In the genomic region with DNA sequence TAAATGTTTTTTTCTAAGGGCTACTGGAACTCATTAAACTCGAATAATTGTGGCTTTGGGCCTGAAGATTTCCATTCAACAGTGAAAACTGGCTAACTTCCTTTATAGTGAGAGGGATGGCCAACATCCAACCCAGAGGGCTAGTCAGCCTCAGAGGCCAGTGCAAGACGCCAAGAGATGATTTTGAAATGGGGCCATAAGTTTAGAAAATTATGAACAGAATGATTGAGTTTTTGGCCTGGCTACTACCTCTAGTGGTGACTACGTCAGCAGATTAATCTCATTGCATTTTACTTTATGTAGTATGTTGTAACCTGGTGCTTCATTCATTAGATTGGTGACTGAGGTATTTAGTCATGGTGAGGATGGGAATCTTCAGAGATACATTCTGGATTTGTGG, we compare ENCODE assay signal across 13 cellular contexts. TPM values are rescaled to one million over a fixed set of nuclear protein-coding genes. Genes with fewer than 3 reads are reported as not detected.
DNase-seq lines count a peak whose midpoint lies in the region; ATAC-seq and TF ChIP-seq lines count a peak whose summit lies in the region.
"Had no signal": no experiment of that assay in that cellular context is flagged by ENCODE, and none has a peak within 500 bp of the region (broad histone marks: within the 10 kb centered on the region; RNA-seq: fewer than 3 reads in every experiment).

No MANE protein-coding gene starts in this region.

- no peak overlapping the region for H3K14ac ChIP-seq in H9 (ENCODE audit: insufficient read depth, low read length)

- H3K36me3 Mint-ChIP-seq in H9 (ENCODE audit: insufficient read depth in 1 of 3, low read depth in 3 of 3): peaks cover 35 to 60% (median 55%) of the 10 kb centered on the region in 3 experiments; a peak in 6 of 7 replicates
- H3K36me3 Mint-ChIP-seq in immature natural killer cell: peaks cover 0 to 18% (median 13%) of the 10 kb centered on the region in 3 donors

- no peak overlapping the region for H3K4me3 ChIP-seq in ACC112 (ENCODE audit: low read depth, low read length)

- H3K18ac ChIP-seq in H9 (ENCODE audit: insufficient read length, low read depth, low read length): no peak overlapping the region

- H3K4ac ChIP-seq in H9 (ENCODE audit: low read depth, low read length): no peak overlapping the region

- WGBS in H9 (ENCODE audit: extremely low coverage, insufficient read length, low lambda C conversion rate): no CpG with 5 or more reads among the region's 3 CpGs

- H4K8ac ChIP-seq in H9 (replicated peaks; ENCODE audit: insufficient read length, low read depth, low read length): no peak overlapping the region

- H3K9me3 ChIP-seq in H9 (ENCODE audit: control insufficient read depth, low read depth, low read length): no peaks in the 10 kb centered on the region

- H3K4me2 ChIP-seq in H9 (ENCODE audit: insufficient read depth, insufficient read length, low read length): no peak overlapping the region

- H2BK5ac ChIP-seq in H9 (ENCODE audit: insufficient read length, low read length): no peak overlapping the region

- H3K79me2 ChIP-seq in ACC112 (ENCODE audit: control insufficient read depth, insufficient read depth, low read length, unreplicated experiment) (peaks cover 55% of the 10 kb centered on the region), H9 (ENCODE audit: insufficient read depth, low read length) (0 out of 2 replicates have a peak, but pooled peaks cover 3% of the 10 kb centered on the region)

- H3K27me3 ChIP-seq in ACC112 (ENCODE audit: insufficient read depth, low read length): no peaks in the 10 kb centered on the region
- H3K27me3 ChIP-seq in H9 (ENCODE audit: insufficient read depth, low read length): no peaks in the 10 kb centered on the region

- H3K23ac ChIP-seq in H9 (ENCODE audit: insufficient read length, low read depth, low read length): no peak overlapping the region

- ATAC-seq in GM21381 (IDR thresholded peaks at IDR 0.05; ENCODE audit: unreplicated experiment) (no peak), HG02642 (IDR thresholded peaks at IDR 0.05; ENCODE audit: poor library complexity, unreplicated experiment) (no peak)

- no peak overlapping the region for H3K56ac ChIP-seq in H9 (ENCODE audit: insufficient read length, low read depth, low read length)

- H3K27me3 Mint-ChIP-seq in H9 (ENCODE audit: low read depth) (no peaks in the 10 kb centered on the region; the same call in 1 of the 2 replicates), immature natural killer cell (ENCODE audit: low read depth in 3 of 3) (peaks cover 0 to 3% (median 0%) of the 10 kb centered on the region in 3 donors)
- H3K27me3 Mint-ChIP-seq: stimulated activated naive CD8-positive, alpha-beta T cell treated with anti-CD3 and anti-CD28 coated beads, Interleukin-15, Interleukin-2, amounts not matched to agents 100 ng/mL and 50 ng/mL, for 24 hours had no signal

- peaks cover 28% of the 10 kb centered on the region for H3K36me3 ChIP-seq in ACC112 (ENCODE audit: insufficient read depth, low read length)

- peaks cover 31% of the 10 kb centered on the region for H3K4me1 ChIP-seq in ACC112 (ENCODE audit: control insufficient read depth, insufficient read depth, low read length, unreplicated experiment)
- peaks cover 2% of the 10 kb centered on the region; the same call in 1 of the 2 replicates for H3K4me1 ChIP-seq in H9 (ENCODE audit: insufficient read depth, low read length)

- no peak overlapping the region for H2BK15ac ChIP-seq in H9 (ENCODE audit: low read depth, low read length)

- no peak overlapping the region for H3T11ph ChIP-seq in H9 (ENCODE audit: low read length)

- H4K20me1 ChIP-seq in H9 (ENCODE audit: control insufficient read depth, insufficient read depth, insufficient read length): no peaks in the 10 kb centered on the region

- no peak overlapping the region for H2BK120ac ChIP-seq in H9 (ENCODE audit: low read depth, low read length, poor library complexity, severe bottlenecking)

- H3K4me3 Mint-ChIP-seq in H9 (no peak overlapping the region), immature natural killer cell (peak overlapping the region in 1 of 5 donors; percentile 3)
- H3K4me3 Mint-ChIP-seq: stimulated activated naive CD8-positive, alpha-beta T cell treated with anti-CD3 and anti-CD28 coated beads, Interleukin-15, Interleukin-2, amounts not matched to agents 100 ng/mL and 50 ng/mL, for 24 hours had no signal

- H2AFZ ChIP-seq in ACC112 (ENCODE audit: low read length, unreplicated experiment): no peak overlapping the region
- H2AFZ ChIP-seq in H9 (ENCODE audit: low read length): no peak overlapping the region

- no peak overlapping the region for H2BK12ac ChIP-seq in H9 (ENCODE audit: insufficient read length, low read depth, low read length)

- DNase-seq in H9: no peak
- DNase-seq in astrocyte of the hippocampus (ENCODE audit: low read depth, low spot score): peak; percentile 91
- DNase-seq in immature natural killer cell: no peak
- no peak for DNase-seq in AML-193 (lab: John Stamatoyannopoulos, UW)
- DNase-seq in midbrain (lab: John Stamatoyannopoulos, UW): no peak
- DNase-seq: cerebellar nuclear complex, glutamatergic neuron, Karpas-422, T-helper 1 cell had no signal

- H2BK20ac ChIP-seq in H9 (ENCODE audit: low read depth, low read length, poor library complexity, severe bottlenecking): no peak overlapping the region

- H3K27ac ChIP-seq in ACC112 (ENCODE audit: low read depth, low read length) (peak overlapping the region; percentile 69), H9 (ENCODE audit: insufficient read length, low read depth, low read length) (no peak overlapping the region)

- no peaks in the 10 kb centered on the region for H3K79me1 ChIP-seq in H9 (ENCODE audit: insufficient read depth, low read depth, low read length, poor library complexity, severe bottlenecking)

- H3K23me2 ChIP-seq in H9 (ENCODE audit: insufficient read length, low read depth, low read length, poor library complexity, severe bottlenecking): no peaks in the 10 kb centered on the region

- peaks cover 12 to 22% of the 10 kb centered on the region in 2 experiments for H3K4me1 Mint-ChIP-seq in H9
- peaks cover 70 to 97% of the 10 kb centered on the region in 2 donors for H3K4me1 Mint-ChIP-seq in immature natural killer cell

- TF ChIP-seq CTCF in H9 (conservative IDR thresholded peaks at IDR 0.05): no peak

- H2AK5ac ChIP-seq in H9 (ENCODE audit: insufficient read length, low read length): no peak overlapping the region

- H3K9me3 Mint-ChIP-seq in H9: no peaks in the 10 kb centered on the region
- no peaks in the 10 kb centered on the region for H3K9me3 Mint-ChIP-seq in immature natural killer cell
- H3K9me3 Mint-ChIP-seq: stimulated activated naive CD8-positive, alpha-beta T cell treated with anti-CD3 and anti-CD28 coated beads, Interleukin-15, Interleukin-2, amounts not matched to agents 100 ng/mL and 50 ng/mL, for 24 hours had no signal

- no peak overlapping the region for H3K9ac ChIP-seq in H9 (ENCODE audit: extremely low read depth, insufficient read length, low read length)

- H3K27ac Mint-ChIP-seq in H9 (peak overlapping the region in 2 of 3 experiments; percentile 66 to 89; a peak in 3 of 7 replicates), immature natural killer cell (peak overlapping the region; percentile 2 to 69 (median 64))
- H3K27ac Mint-ChIP-seq: stimulated activated naive CD8-positive, alpha-beta T cell treated with anti-CD3 and anti-CD28 coated beads, Interleukin-15, Interleukin-2, amounts not matched to agents 100 ng/mL and 50 ng/mL, for 24 hours had no signal

- H4K5ac ChIP-seq in H9 (ENCODE audit: insufficient read length, low read depth, low read length): no peak overlapping the region

- no peak overlapping the region for H4K91ac ChIP-seq in H9 (ENCODE audit: insufficient read length, low read depth, low read length)

RNA-seq across cellular contexts. Expression of gene HAPSTR1, which starts 28.4 kb away (rescaled TPM):
- 80.1 and 85.2 TPM in 2 replicates for total RNA-seq in H9 (2021)
- 10 to 100 TPM in 1 of 3 donors, 1 to 10 TPM in 2; 4.9 to 20.2 (median 6.1) TPM for polyA plus RNA-seq in immature natural killer cell
